In the genomic region with DNA sequence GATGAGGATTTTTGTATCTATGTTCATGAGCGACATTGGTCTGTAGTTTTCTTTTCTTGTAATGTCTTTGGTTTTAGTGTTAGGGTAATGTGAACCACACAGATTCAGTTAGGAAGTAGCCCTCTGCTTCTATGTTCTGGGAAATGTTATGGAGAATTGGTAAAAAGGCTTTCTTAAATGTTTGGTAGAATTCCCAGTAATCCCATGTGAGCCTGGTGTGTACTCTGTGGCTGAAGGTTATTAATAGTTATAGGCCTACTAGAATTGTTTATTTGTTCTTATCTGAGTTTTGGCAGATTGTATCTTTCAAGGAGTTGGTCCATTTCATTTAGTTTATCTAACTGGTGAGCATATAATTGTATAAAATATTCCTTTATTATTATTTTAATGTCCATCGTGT, we compare ENCODE assay signal across 32 cellular contexts.
"Had no signal": no experiment of that assay in that cellular context is flagged by ENCODE, and none has a peak within 500 bp of the region (broad histone marks: within the 10 kb centered on the region; RNA-seq: fewer than 3 reads in every experiment).

No MANE protein-coding gene starts in this region.

- H3K27me3 ChIP-seq: adrenal gland, ascending aorta, body of pancreas, brain microvascular endothelial cell, breast epithelium, cardiac muscle cell had no signal

- H3K36me3 ChIP-seq: adrenal gland, ascending aorta, brain microvascular endothelial cell, breast epithelium, cardiac muscle cell had no signal

- H3K4me1 ChIP-seq: adrenal gland, ascending aorta, body of pancreas, breast epithelium had no signal

- ATAC-seq: activated naive CD4-positive, alpha-beta T cell treated with anti-CD3 and anti-CD28 coated beads, Interleukin-2, amount 50 U/mL, for 72 hours; activated naive CD8-positive, alpha-beta T cell treated with anti-CD3 and anti-CD28 coated beads, Interleukin-2, amount 50 U/mL, for 24 hours; activated T-cell treated with anti-CD3 and anti-CD28 coated beads, Interleukin-2, amount 50 U/mL, for 4 hours; activated T-cell treated with anti-CD3 and anti-CD28 coated beads, Interleukin-2, amount 50 U/mL, for 72 hours; activated T-helper 17 cell treated with anti-CD3 and anti-CD28 coated beads, Interleukin-2, amount 50 U/mL, for 72 hours; body of pancreas had no signal

- H3K9me3 ChIP-seq: adrenal gland, ascending aorta, body of pancreas, breast epithelium had no signal

- H3K27ac ChIP-seq: adrenal gland, ascending aorta, body of pancreas, brain microvascular endothelial cell, breast epithelium, cardiac muscle cell had no signal

- H3K4me3 ChIP-seq: adrenal gland, ascending aorta, body of pancreas, breast epithelium, cardiac muscle cell had no signal

- DNase-seq: activated effector memory CD4-positive, alpha-beta T cell treated with anti-CD3 and anti-CD28 coated beads, Interleukin-2, amount 50 U/mL, for 16 hours; activated effector memory CD4-positive, alpha-beta T cell treated with Interleukin-2 at 50 U/mL for 16 hours; activated gamma-delta T cell; activated gamma-delta T cell treated with Interleukin-2 at 50 U/mL for 16 hours; activated naive CD4-positive, alpha-beta T cell; activated naive CD4-positive, alpha-beta T cell treated with anti-CD3 and anti-CD28 coated beads for 36 hours; activated naive CD4-positive, alpha-beta T cell treated with anti-CD3 and anti-CD28 coated beads, Interleukin-2, amount 10 ng/mL, durations not matched to agents 7 days and 5 days; activated naive CD4-positive, alpha-beta T cell treated with anti-CD3 and anti-CD28 coated beads, Interleukin-2, amount 50 U/mL, for 16 hours; activated naive CD4-positive, alpha-beta T cell treated with Interleukin-2 at 50 U/mL for 16 hours; activated naive CD8-positive, alpha-beta T cell treated with anti-CD3 and anti-CD28 coated beads for 36 hours; activated naive CD8-positive, alpha-beta T cell treated with anti-CD3 and anti-CD28 coated beads, Interleukin-2, amount 10 ng/mL, durations not matched to agents 7 days and 5 days; activated naive CD8-positive, alpha-beta T cell treated with anti-CD3 and anti-CD28 coated beads, Interleukin-2, amount 50 U/mL, for 24 hours; activated T-cell treated with anti-CD3 and anti-CD28 coated beads, Interleukin-2, amount 50 U/mL, for 1 hour; activated T-cell treated with anti-CD3 and anti-CD28 coated beads, Interleukin-2, amount 50 U/mL, for 24 hours; activated T-cell treated with anti-CD3 and anti-CD28 coated beads, Interleukin-2, amount 50 U/mL, for 4 hours; activated T-cell treated with anti-CD3 and anti-CD28 coated beads, Interleukin-2, amount 50 U/mL, for 48 hours; activated T-cell treated with anti-CD3 and anti-CD28 coated beads, Interleukin-2, amount 50 U/mL, for 72 hours; adrenal gland; amniotic stem cell; amygdala; anterior cingulate cortex; aorta; body of pancreas; brain microvascular endothelial cell; caudate nucleus; central memory CD4-positive, alpha-beta T cell; cerebellar nuclear complex had no signal
